ENCODE assay signal across 11 cellular contexts in genomic region chr1:227561303-227561702, GRCh38.
"Had no signal": no experiment of that assay in that cellular context is flagged by ENCODE, and none has a peak within 500 bp of the region (broad histone marks: within the 10 kb centered on the region; RNA-seq: fewer than 3 reads in every experiment).

No MANE protein-coding gene starts in this region.

- H3K27me3 ChIP-seq: pancreas had no signal

- H3K36me3 ChIP-seq: esophagus squamous epithelium, pancreas, stomach, upper lobe of left lung had no signal

- DNase-seq: activated naive CD4-positive, alpha-beta T cell treated with anti-CD3 and anti-CD28 coated beads, Interleukin-2, amount 50 U/mL, for 16 hours; esophagus squamous epithelium; foreskin melanocyte; small intestine; stomach had no signal

- H3K9me3 ChIP-seq: esophagus squamous epithelium, pancreas had no signal

- FAIRE-seq: endometrium, keratinocyte, pancreas, small intestine had no signal

- ATAC-seq: activated CD4-positive, CD25-positive, alpha-beta regulatory T cell treated with anti-CD3 and anti-CD28 coated beads, Interleukin-2, amount 50 U/mL, for 24 hours; pancreas had no signal

- H3K27ac ChIP-seq: esophagus squamous epithelium, pancreas, stomach, upper lobe of left lung had no signal

- H3K4me3 ChIP-seq: pancreas had no signal

- H3K27ac Mint-ChIP-seq: brain had no signal
